Comparison of ENCODE assay signal across 12 cellular contexts in the genomic region with DNA sequence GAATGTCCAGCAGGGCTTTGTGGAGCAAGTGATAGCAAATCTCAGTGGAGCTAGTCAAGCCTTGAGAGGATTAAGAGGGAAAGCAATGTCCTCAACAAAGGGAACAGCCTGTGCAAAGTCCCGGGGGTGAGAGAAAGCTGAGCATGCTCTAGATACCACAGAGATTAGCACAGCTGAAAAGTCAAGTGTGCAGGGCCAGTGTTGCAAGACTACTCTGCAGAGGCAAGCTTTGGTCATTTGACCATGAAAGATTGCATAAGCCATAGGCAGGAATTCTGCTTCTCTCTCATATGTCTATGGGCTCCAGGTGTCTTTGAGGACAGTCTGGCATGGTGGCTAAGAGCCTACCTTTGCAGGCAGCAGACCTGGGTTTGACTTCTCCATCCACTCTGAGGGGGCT.
DNase-seq lines count a peak whose midpoint lies in the region; ATAC-seq and TF ChIP-seq lines count a peak whose summit lies in the region.
"Had no signal": no experiment of that assay in that cellular context is flagged by ENCODE, and none has a peak within 500 bp of the region (broad histone marks: within the 10 kb centered on the region; RNA-seq: fewer than 3 reads in every experiment).

No MANE protein-coding gene starts in this region.

- no peak overlapping the region for H3K4me2 ChIP-seq in GM23248 (ENCODE audit: unreplicated experiment)

- in situ Hi-C loops in GM23248 (cut with MboI), result no loop called here

- H3K27me3 ChIP-seq in GM23248 (replicated peaks; ENCODE audit: insufficient read depth) (no peaks in the 10 kb centered on the region), body of pancreas (no peaks in the 10 kb centered on the region), left lung (no peaks in the 10 kb centered on the region)

- ATAC-seq in body of pancreas (peak; percentile 70), left lung (peak; percentile 73), HG03460 (IDR thresholded peaks at IDR 0.05; ENCODE audit: unreplicated experiment) (no peak), GM21367 (IDR thresholded peaks at IDR 0.05; ENCODE audit: unreplicated experiment) (no peak)
- ATAC-seq: activated T-helper 17 cell treated with anti-CD3 and anti-CD28 coated beads, Interleukin-2, amount 50 U/mL, for 72 hours; PC-3 had no signal

- H3K9me3 ChIP-seq in GM23248 (ENCODE audit: low read depth) (no peaks in the 10 kb centered on the region), body of pancreas (no peaks in the 10 kb centered on the region), left lung (no peaks in the 10 kb centered on the region)

- H3F3A ChIP-seq in GM23248 (ENCODE audit: insufficient read depth), result no peaks in the 10 kb centered on the region

- H3K27ac ChIP-seq in GM23248 (no peak overlapping the region), body of pancreas (peak overlapping the region; percentile 4 to 78 (median 68)), left lung (no peak overlapping the region)

- H3K79me2 ChIP-seq in GM23248 (ENCODE audit: insufficient read depth), result no peaks in the 10 kb centered on the region

- DNase-seq in AG08396 (ENCODE audit: low spot score), result peak; percentile 15
- DNase-seq in GM23248, result peak; percentile 40
- peak; percentile 68 to 81 (median 74) for DNase-seq in body of pancreas
- DNase-seq in left lung, result peak in 1 of 2 donors; percentile 62
- no peak for DNase-seq in islet precursor cell
- no peak for DNase-seq in activated T-cell treated with anti-CD3 and anti-CD28 coated beads, Interleukin-2, amount 50 U/mL, for 1 hour
- DNase-seq: activated CD4-positive, alpha-beta T cell treated with anti-CD3 and anti-CD28 coated beads, Interleukin-2, amount 10 ng/mL, durations not matched to agents 7 days and 5 days; NCI-H2081 treated with DMSO at 0.1 percent for 48 hours; PC-3 had no signal

- no peak overlapping the region for H2AFZ ChIP-seq in GM23248

- H3K9me2 ChIP-seq in GM23248 (ENCODE audit: insufficient read depth), result no peaks in the 10 kb centered on the region

- no peaks in the 10 kb centered on the region for H3K36me3 ChIP-seq in GM23248 (ENCODE audit: low read depth)
- no peaks in the 10 kb centered on the region for H3K36me3 ChIP-seq in body of pancreas (replicated peaks in 1 of 2; ENCODE audit: insufficient read depth in 1 of 2, low read depth in 2 of 2)
- no peaks in the 10 kb centered on the region for H3K36me3 ChIP-seq in left lung

- no peaks in the 10 kb centered on the region for H4K20me1 ChIP-seq in GM23248 (ENCODE audit: insufficient read depth)

- no peak for TF ChIP-seq POLR2A in body of pancreas (IDR thresholded peaks at IDR 0.05)

- WGBS in GM23248 (ENCODE audit: low coverage in 1 of 2, low lambda C conversion rate in 2 of 2, missing lambda C conversion rate in 2 of 2), 2 experiments, result 42 to 48% methylated on average over 1 of the region's 1 CpG
- WGBS in body of pancreas, 2 donors, result 5 to 19% methylated on average over 1 of the region's 1 CpG

- no peak overlapping the region for H3K4me3 ChIP-seq in GM23248
- no peak overlapping the region for H3K4me3 ChIP-seq in body of pancreas
- H3K4me3 ChIP-seq in left lung, result no peak overlapping the region

- H3K9ac ChIP-seq in GM23248, result no peak overlapping the region

- intact Hi-C loops in body of pancreas (cut with DNase I) (no loop called here), left lung (cut with DNase I) (no loop called here)

- TF ChIP-seq CTCF in body of pancreas (IDR thresholded peaks at IDR 0.05) (no peak), left lung (IDR thresholded peaks at IDR 0.05) (no peak)

- H3K4me1 ChIP-seq in GM23248 (ENCODE audit: insufficient read depth), result 0 out of 2 replicates have a peak, but pooled peaks cover 3% of the 10 kb centered on the region
- H3K4me1 ChIP-seq in body of pancreas, result peaks cover 60% of the 10 kb centered on the region
- H3K4me1 ChIP-seq in left lung, result peaks cover 4 to 19% of the 10 kb centered on the region in 2 donors

Comparison
In these comparisons a context has a peak if more than half of its experiments do, and no peak if none do; other contexts are left out.
1. DNase-seq: peak in AG08396 (single experiment), GM23248 (single experiment) and body of pancreas (4 of 4); none in islet precursor cell (single experiment) and activated T-cell treated with anti-CD3 and anti-CD28 coated beads, Interleukin-2, amount 50 U/mL, for 1 hour (single experiment).
2. H3K27ac ChIP-seq: peak in body of pancreas (4 of 4); none in GM23248 (single experiment) and left lung (0 of 2).
3. ATAC-seq: peak in body of pancreas (single experiment) and left lung (single experiment); none in HG03460 (single experiment) and GM21367 (single experiment).